ENCODE assay signal across 1 cellular context in the genomic region with DNA sequence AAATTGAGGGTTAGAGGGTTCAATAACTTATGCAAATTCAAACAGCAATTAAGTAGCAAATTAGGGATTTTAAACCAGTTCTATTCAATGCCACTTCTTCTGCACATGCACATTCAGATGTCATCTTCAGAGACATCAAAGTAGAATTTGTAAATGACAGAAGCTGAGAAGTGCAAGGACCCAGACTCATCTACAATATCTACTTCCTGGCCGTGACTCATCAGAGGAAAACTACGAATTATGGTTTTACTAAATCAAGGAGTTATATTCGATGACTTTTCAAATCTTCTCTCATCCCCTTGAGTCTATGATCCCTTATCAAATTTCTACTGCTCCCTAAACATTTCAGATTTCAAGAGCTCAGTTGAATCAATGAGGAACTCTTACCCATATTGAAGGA.
TF ChIP-seq lines count a peak whose summit lies in the region.

No MANE protein-coding gene starts in this region.

TF ChIP-seq in endothelial cell of umbilical vein, 7 proteins besides CTCF, POLR2A, EP300 and RAD21 (continued from another document):
- TF ChIP-seq, protein P1, sequence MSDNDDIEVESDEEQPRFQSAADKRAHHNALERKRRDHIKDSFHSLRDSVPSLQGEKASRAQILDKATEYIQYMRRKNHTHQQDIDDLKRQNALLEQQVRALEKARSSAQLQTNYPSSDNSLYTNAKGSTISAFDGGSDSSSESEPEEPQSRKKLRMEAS (IDR thresholded peaks at IDR 0.05; ENCODE audit: insufficient read depth, insufficient read length) = no peak
- no peak for TF ChIP-seq EZH2 (IDR thresholded peaks at IDR 0.05; ENCODE audit: borderline replicate concordance, low read depth, low read length, severe bottlenecking)
TF ChIP-seq in endothelial cell of umbilical vein: peak in this region for 2.
